9 cellular contexts compared by ENCODE assay signal in genomic region chr3:72891053-72891855, GRCh38. TPM values are rescaled to one million over a fixed set of nuclear protein-coding genes. Genes with fewer than 3 reads are reported as not detected.
DNase-seq lines count a peak whose midpoint lies in the region; ATAC-seq and TF ChIP-seq lines count a peak whose summit lies in the region.
"Had no signal": no experiment of that assay in that cellular context is flagged by ENCODE, and none has a peak within 500 bp of the region (broad histone marks: within the 10 kb centered on the region; RNA-seq: fewer than 3 reads in every experiment).

No MANE protein-coding gene starts in this region.

- in situ Hi-C loops in ACHN (cut with HindIII; ENCODE audit: low pct_ligation_motif_present, low pct_unique_long_range_greater_than_20kb, low sequenced_read_pairs): no loop called here

- no peak for TF ChIP-seq CTCF in mesothelial cell of epicardium (IDR thresholded peaks at IDR 0.05; ENCODE audit: unreplicated experiment)

- peak overlapping the region; percentile 23 for H3K27ac ChIP-seq in caudate nucleus (ENCODE audit: low read depth, low read length)

- DNase-seq in ACHN (peak; percentile 80), NCI-H1092 treated with DMSO at 0.1 percent for 48 hours (lab: John Stamatoyannopoulos, UW) (peak; percentile 88), caudate nucleus (lab: John Stamatoyannopoulos, UW) (peak in 3 of 61 donors; percentile 4 to 24 (median 12)), mesothelial cell of epicardium (ENCODE audit: low spot score in 2 of 2, unreplicated experiment in 2 of 2) (no peak), NCI-H1436 (lab: John Stamatoyannopoulos, UW) (no peak)

- peaks cover 57% of the 10 kb centered on the region for H3K4me1 Mint-ChIP-seq in mesothelial cell of epicardium

- ATAC-seq in GM19397 (IDR thresholded peaks at IDR 0.05; ENCODE audit: unreplicated experiment) (no peak), HG03159 (IDR thresholded peaks at IDR 0.05; ENCODE audit: unreplicated experiment) (no peak), GM18861 (IDR thresholded peaks at IDR 0.05; ENCODE audit: unreplicated experiment) (no peak)

- H3K4me3 Mint-ChIP-seq in mesothelial cell of epicardium: peak overlapping the region; percentile 29
- H3K4me3 Mint-ChIP-seq: activated naive CD4-positive, alpha-beta T cell treated with anti-CD3 and anti-CD28 coated beads, Interleukin-2, amount 50 U/mL, for 24 hours had no signal

- no peaks in the 10 kb centered on the region for H3K9me3 Mint-ChIP-seq in mesothelial cell of epicardium
- H3K9me3 Mint-ChIP-seq: activated naive CD4-positive, alpha-beta T cell treated with anti-CD3 and anti-CD28 coated beads, Interleukin-2, amount 50 U/mL, for 24 hours had no signal

- H3K27ac Mint-ChIP-seq in mesothelial cell of epicardium: peak overlapping the region; percentile 91
- H3K27ac Mint-ChIP-seq: activated naive CD4-positive, alpha-beta T cell treated with anti-CD3 and anti-CD28 coated beads, Interleukin-2, amount 50 U/mL, for 24 hours had no signal

- H3K27me3 Mint-ChIP-seq in mesothelial cell of epicardium (ENCODE audit: low read depth): peaks cover 13% of the 10 kb centered on the region

- H3K36me3 Mint-ChIP-seq in mesothelial cell of epicardium: no peaks in the 10 kb centered on the region
- H3K36me3 Mint-ChIP-seq: activated naive CD4-positive, alpha-beta T cell treated with anti-CD3 and anti-CD28 coated beads, Interleukin-2, amount 50 U/mL, for 24 hours had no signal

RNA-seq across cellular contexts. Expression of gene GXYLT2, which starts 3.4 kb away (rescaled TPM):
- total RNA-seq in mesothelial cell of epicardium: 30.5 to 33.7 TPM (median 32.8 TPM) in 3 replicates

RNA-seq across cellular contexts. Expression of gene SHQ1, which starts 43.0 kb away (rescaled TPM):
- 17.0 to 22.0 TPM (median 18.6 TPM) in 3 replicates for total RNA-seq in mesothelial cell of epicardium

Comparison
In these comparisons a context has a peak if more than half of its experiments do, and no peak if none do; other contexts are left out.
1. DNase-seq: peak in ACHN (single experiment) and NCI-H1092 treated with DMSO at 0.1 percent for 48 hours (single experiment); none in mesothelial cell of epicardium (0 of 2) and NCI-H1436 (single experiment).